In the genomic region with DNA sequence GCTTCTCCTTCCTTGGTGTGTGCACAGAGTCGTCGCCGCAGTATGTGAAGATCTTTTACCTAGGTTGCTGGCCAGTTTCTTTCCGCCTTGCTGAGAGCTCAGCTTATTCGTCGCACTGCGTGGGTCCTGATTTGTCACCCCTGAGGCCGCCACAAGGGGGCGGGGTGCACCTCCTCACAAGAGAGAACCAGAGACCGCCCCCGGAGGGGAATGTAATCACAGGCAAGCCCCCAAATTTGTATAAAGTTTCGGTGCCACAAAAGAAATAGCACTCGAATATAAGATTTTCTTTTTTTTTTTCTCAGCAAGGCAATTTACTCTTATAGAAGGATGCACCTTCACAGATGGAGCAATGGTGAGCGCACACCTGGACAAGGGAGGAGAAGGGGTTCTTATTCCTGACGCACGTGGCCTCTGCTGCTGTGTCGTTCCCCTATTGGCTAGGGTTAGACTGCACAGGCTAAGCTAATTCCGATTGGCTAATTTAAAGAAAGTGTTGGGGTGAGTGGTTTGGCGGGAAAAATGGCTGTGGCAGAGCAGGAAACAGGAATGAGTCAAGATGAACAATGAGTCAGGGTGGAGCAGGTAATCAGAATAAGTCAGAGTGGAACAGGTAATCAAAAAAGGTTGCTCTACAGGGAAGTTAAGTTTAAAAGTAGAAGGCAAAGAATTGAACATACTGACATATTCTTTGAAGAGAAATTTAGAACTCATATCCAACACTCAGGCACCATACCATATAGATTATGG, we compare ENCODE assay signal across 13 cellular contexts. TPM values are rescaled to one million over a fixed set of nuclear protein-coding genes. Genes with fewer than 3 reads are reported as not detected.
DNase-seq lines count a peak whose midpoint lies in the region; ATAC-seq and TF ChIP-seq lines count a peak whose summit lies in the region.
"Had no signal": no experiment of that assay in that cellular context is flagged by ENCODE, and none has a peak within 500 bp of the region (broad histone marks: within the 10 kb centered on the region; RNA-seq: fewer than 3 reads in every experiment).

No MANE protein-coding gene starts in this region.

- in situ Hi-C loops in G401 (cut with HindIII; ENCODE audit: low sequenced_read_pairs): no loop called here

- DNase-seq in activated naive CD4-positive, alpha-beta T cell treated with anti-CD3 and anti-CD28 coated beads for 36 hours: peak; percentile 37
- no peak for DNase-seq in activated naive CD4-positive, alpha-beta T cell (lab: John Stamatoyannopoulos, UW)
- DNase-seq in NAMALWA (ENCODE audit: low spot score) (peak; percentile 48), chondrocyte (ENCODE audit: low spot score) (no peak), retinal pigment epithelial cell (ENCODE audit: low read depth) (no peak), SK-N-DZ (ENCODE audit: low spot score) (no peak), G401 (ENCODE audit: low spot score) (no peak)
- DNase-seq: cerebellar nuclear complex; gastrocnemius medialis; left lung; NCI-H524 treated with DMSO at 0.1 percent for 48 hours; stimulated activated CD4-positive, alpha-beta T cell treated with anti-CD3 and anti-CD28 coated beads, Interleukin-1b, Interleukin-23, amount 100 ng/mL, for 48 hours had no signal

- TF ChIP-seq CTCF in chondrocyte (IDR thresholded peaks at IDR 0.05): peak; percentile 66
- TF ChIP-seq CTCF in retinal pigment epithelial cell (conservative IDR thresholded peaks at IDR 0.05; ENCODE audit: low read depth, low read length): peak; percentile 4

- peaks cover 51% of the 10 kb centered on the region for H3K36me3 Mint-ChIP-seq in activated naive CD4-positive, alpha-beta T cell treated with anti-CD3 and anti-CD28 coated beads for 36 hours (ENCODE audit: low read depth)
- peaks cover 7% of the 10 kb centered on the region for H3K36me3 Mint-ChIP-seq in chondrocyte (ENCODE audit: low read depth)

- peaks cover 49% of the 10 kb centered on the region for H3K4me1 Mint-ChIP-seq in activated naive CD4-positive, alpha-beta T cell treated with anti-CD3 and anti-CD28 coated beads for 36 hours (ENCODE audit: low read depth)
- H3K4me1 Mint-ChIP-seq in chondrocyte (ENCODE audit: low read depth): peaks cover 18% of the 10 kb centered on the region

- H3K27ac Mint-ChIP-seq in activated naive CD4-positive, alpha-beta T cell treated with anti-CD3 and anti-CD28 coated beads for 36 hours: peak overlapping the region; percentile 46
- no peak overlapping the region for H3K27ac Mint-ChIP-seq in chondrocyte (ENCODE audit: unreplicated experiment)

- CTCF ChIA-PET in activated naive CD4-positive, alpha-beta T cell treated with anti-CD3 and anti-CD28 coated beads for 36 hours (lab: Charles Lee): interaction anchor here (0.7 kb wide), 1 partner anchor 87 kb away, joined by 3 read pairs; no protein-coding TSS in a partner anchor

- intact Hi-C loops in activated naive CD4-positive, alpha-beta T cell treated with anti-CD3 and anti-CD28 coated beads for 36 hours (cut with micrococcal nuclease): no loop called here

- H3K9me3 Mint-ChIP-seq in activated naive CD4-positive, alpha-beta T cell treated with anti-CD3 and anti-CD28 coated beads for 36 hours: peaks cover 21% of the 10 kb centered on the region
- H3K9me3 Mint-ChIP-seq in chondrocyte (ENCODE audit: low read depth): peaks cover 4% of the 10 kb centered on the region

- H3K4me3 Mint-ChIP-seq in activated naive CD4-positive, alpha-beta T cell treated with anti-CD3 and anti-CD28 coated beads for 36 hours: no peak overlapping the region
- no peak overlapping the region for H3K4me3 Mint-ChIP-seq in chondrocyte (ENCODE audit: unreplicated experiment)

- ATAC-seq in HG03439 (IDR thresholded peaks at IDR 0.05; ENCODE audit: unreplicated experiment): no peak
- ATAC-seq: gastrocnemius medialis, left lung had no signal

- H3K4me3 ChIP-seq in retinal pigment epithelial cell (ENCODE audit: low read length): no peak overlapping the region
- H3K4me3 ChIP-seq: gastrocnemius medialis, left lung had no signal

- H3K27me3 Mint-ChIP-seq in activated naive CD4-positive, alpha-beta T cell treated with anti-CD3 and anti-CD28 coated beads for 36 hours (ENCODE audit: low read depth): no peaks in the 10 kb centered on the region
- no peaks in the 10 kb centered on the region for H3K27me3 Mint-ChIP-seq in chondrocyte (ENCODE audit: low read depth)

RNA-seq across cellular contexts. Expression of gene NCOA3, which starts 19.5 kb away (rescaled TPM):
- 10 to 100 TPM; 48.3 to 53.2 TPM for total RNA-seq in activated naive CD4-positive, alpha-beta T cell treated with anti-CD3 and anti-CD28 coated beads for 36 hours
- 38.1 to 56.0 TPM (median 45.2 TPM) in 3 replicates for total RNA-seq in chondrocyte
- polyA plus RNA-seq in SK-N-DZ (2014; cell fraction: cytosol; rRNA removed): 8.1 and 9.0 TPM in 2 replicates
- polyA plus RNA-seq in SK-N-DZ (2014; cell fraction: nucleus; rRNA removed): 8.2 and 14.9 TPM in 2 replicates
- 15.3 and 34.5 TPM in 2 replicates for total RNA-seq in G401 (2014; rRNA removed; shearing (Covaris generic))

Comparison
In these comparisons a context has a peak if more than half of its experiments do, and no peak if none do; other contexts are left out.
1. DNase-seq: peak in activated naive CD4-positive, alpha-beta T cell treated with anti-CD3 and anti-CD28 coated beads for 36 hours (single experiment) and NAMALWA (single experiment); none in activated naive CD4-positive, alpha-beta T cell (0 of 4), chondrocyte (single experiment), retinal pigment epithelial cell (single experiment), SK-N-DZ (single experiment) and G401 (single experiment).